ENCODE assay signal across 1 cellular context in the genomic region with DNA sequence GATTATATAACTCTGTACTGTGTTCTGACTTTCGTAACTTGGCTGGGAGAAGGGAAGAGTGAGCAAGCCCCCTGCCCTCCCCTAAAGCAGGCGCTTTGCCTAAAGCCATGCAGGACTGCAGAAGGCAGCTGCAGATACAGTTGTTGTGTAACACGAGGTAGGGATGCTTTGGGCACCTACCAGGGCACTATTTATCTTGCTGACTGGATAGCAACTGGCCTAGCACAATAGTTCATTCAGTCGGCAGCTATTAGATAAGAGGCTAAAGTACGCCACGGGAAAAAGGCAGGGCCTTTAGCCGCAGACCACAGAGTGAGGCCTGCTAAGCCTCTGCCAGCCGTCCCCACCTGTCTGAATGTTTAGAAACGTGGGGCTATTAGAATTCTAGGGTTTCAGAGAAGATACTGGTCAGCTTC.
TF ChIP-seq lines count a peak whose summit lies in the region.

No MANE protein-coding gene starts in this region.

TF ChIP-seq in HepG2, 621 proteins besides CTCF, POLR2A, EP300 and RAD21 (continued from another document and continues in another):
- TF ChIP-seq, protein P1, sequence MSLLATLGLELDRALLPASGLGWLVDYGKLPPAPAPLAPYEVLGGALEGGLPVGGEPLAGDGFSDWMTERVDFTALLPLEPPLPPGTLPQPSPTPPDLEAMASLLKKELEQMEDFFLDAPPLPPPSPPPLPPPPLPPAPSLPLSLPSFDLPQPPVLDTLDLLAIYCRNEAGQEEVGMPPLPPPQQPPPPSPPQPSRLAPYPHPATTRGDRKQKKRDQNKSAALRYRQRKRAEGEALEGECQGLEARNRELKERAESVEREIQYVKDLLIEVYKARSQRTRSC (CRISPR knock-in tag; IDR thresholded peaks at IDR 0.05; ENCODE audit: low read depth): no peak
- TF ChIP-seq, protein P2, sequence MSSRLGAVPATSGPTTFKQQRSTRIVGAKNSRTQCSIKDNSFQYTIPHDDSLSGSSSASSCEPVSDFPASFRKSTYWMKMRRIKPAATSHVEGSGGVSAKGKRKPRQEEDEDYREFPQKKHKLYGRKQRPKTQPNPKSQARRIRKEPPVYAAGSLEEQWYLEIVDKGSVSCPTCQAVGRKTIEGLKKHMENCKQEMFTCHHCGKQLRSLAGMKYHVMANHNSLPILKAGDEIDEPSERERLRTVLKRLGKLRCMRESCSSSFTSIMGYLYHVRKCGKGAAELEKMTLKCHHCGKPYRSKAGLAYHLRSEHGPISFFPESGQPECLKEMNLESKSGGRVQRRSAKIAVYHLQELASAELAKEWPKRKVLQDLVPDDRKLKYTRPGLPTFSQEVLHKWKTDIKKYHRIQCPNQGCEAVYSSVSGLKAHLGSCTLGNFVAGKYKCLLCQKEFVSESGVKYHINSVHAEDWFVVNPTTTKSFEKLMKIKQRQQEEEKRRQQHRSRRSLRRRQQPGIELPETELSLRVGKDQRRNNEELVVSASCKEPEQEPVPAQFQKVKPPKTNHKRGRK (CRISPR knock-in tag; IDR thresholded peaks at IDR 0.05): no peak
- TF ChIP-seq, protein P3, sequence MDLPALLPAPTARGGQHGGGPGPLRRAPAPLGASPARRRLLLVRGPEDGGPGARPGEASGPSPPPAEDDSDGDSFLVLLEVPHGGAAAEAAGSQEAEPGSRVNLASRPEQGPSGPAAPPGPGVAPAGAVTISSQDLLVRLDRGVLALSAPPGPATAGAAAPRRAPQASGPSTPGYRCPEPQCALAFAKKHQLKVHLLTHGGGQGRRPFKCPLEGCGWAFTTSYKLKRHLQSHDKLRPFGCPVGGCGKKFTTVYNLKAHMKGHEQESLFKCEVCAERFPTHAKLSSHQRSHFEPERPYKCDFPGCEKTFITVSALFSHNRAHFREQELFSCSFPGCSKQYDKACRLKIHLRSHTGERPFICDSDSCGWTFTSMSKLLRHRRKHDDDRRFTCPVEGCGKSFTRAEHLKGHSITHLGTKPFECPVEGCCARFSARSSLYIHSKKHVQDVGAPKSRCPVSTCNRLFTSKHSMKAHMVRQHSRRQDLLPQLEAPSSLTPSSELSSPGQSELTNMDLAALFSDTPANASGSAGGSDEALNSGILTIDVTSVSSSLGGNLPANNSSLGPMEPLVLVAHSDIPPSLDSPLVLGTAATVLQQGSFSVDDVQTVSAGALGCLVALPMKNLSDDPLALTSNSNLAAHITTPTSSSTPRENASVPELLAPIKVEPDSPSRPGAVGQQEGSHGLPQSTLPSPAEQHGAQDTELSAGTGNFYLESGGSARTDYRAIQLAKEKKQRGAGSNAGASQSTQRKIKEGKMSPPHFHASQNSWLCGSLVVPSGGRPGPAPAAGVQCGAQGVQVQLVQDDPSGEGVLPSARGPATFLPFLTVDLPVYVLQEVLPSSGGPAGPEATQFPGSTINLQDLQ (CRISPR knock-in tag; IDR thresholded peaks at IDR 0.05): no peak
- TF ChIP-seq JUN (CRISPR knock-in tag; IDR thresholded peaks at IDR 0.05): no peak
- TF ChIP-seq, protein P4, sequence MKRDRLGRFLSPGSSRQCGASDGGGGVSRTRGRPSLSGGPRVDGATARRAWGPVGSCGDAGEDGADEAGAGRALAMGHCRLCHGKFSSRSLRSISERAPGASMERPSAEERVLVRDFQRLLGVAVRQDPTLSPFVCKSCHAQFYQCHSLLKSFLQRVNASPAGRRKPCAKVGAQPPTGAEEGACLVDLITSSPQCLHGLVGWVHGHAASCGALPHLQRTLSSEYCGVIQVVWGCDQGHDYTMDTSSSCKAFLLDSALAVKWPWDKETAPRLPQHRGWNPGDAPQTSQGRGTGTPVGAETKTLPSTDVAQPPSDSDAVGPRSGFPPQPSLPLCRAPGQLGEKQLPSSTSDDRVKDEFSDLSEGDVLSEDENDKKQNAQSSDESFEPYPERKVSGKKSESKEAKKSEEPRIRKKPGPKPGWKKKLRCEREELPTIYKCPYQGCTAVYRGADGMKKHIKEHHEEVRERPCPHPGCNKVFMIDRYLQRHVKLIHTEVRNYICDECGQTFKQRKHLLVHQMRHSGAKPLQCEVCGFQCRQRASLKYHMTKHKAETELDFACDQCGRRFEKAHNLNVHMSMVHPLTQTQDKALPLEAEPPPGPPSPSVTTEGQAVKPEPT (CRISPR knock-in tag; IDR thresholded peaks at IDR 0.05; ENCODE audit: low read depth): no peak
- no peak for TF ChIP-seq SP1 (IDR thresholded peaks at IDR 0.05)
- TF ChIP-seq SP1 (CRISPR knock-in tag; IDR thresholded peaks at IDR 0.05): no peak
- no peak for TF ChIP-seq HES4 (CRISPR knock-in tag; IDR thresholded peaks at IDR 0.05; ENCODE audit: borderline replicate concordance)
- TF ChIP-seq, protein P5, sequence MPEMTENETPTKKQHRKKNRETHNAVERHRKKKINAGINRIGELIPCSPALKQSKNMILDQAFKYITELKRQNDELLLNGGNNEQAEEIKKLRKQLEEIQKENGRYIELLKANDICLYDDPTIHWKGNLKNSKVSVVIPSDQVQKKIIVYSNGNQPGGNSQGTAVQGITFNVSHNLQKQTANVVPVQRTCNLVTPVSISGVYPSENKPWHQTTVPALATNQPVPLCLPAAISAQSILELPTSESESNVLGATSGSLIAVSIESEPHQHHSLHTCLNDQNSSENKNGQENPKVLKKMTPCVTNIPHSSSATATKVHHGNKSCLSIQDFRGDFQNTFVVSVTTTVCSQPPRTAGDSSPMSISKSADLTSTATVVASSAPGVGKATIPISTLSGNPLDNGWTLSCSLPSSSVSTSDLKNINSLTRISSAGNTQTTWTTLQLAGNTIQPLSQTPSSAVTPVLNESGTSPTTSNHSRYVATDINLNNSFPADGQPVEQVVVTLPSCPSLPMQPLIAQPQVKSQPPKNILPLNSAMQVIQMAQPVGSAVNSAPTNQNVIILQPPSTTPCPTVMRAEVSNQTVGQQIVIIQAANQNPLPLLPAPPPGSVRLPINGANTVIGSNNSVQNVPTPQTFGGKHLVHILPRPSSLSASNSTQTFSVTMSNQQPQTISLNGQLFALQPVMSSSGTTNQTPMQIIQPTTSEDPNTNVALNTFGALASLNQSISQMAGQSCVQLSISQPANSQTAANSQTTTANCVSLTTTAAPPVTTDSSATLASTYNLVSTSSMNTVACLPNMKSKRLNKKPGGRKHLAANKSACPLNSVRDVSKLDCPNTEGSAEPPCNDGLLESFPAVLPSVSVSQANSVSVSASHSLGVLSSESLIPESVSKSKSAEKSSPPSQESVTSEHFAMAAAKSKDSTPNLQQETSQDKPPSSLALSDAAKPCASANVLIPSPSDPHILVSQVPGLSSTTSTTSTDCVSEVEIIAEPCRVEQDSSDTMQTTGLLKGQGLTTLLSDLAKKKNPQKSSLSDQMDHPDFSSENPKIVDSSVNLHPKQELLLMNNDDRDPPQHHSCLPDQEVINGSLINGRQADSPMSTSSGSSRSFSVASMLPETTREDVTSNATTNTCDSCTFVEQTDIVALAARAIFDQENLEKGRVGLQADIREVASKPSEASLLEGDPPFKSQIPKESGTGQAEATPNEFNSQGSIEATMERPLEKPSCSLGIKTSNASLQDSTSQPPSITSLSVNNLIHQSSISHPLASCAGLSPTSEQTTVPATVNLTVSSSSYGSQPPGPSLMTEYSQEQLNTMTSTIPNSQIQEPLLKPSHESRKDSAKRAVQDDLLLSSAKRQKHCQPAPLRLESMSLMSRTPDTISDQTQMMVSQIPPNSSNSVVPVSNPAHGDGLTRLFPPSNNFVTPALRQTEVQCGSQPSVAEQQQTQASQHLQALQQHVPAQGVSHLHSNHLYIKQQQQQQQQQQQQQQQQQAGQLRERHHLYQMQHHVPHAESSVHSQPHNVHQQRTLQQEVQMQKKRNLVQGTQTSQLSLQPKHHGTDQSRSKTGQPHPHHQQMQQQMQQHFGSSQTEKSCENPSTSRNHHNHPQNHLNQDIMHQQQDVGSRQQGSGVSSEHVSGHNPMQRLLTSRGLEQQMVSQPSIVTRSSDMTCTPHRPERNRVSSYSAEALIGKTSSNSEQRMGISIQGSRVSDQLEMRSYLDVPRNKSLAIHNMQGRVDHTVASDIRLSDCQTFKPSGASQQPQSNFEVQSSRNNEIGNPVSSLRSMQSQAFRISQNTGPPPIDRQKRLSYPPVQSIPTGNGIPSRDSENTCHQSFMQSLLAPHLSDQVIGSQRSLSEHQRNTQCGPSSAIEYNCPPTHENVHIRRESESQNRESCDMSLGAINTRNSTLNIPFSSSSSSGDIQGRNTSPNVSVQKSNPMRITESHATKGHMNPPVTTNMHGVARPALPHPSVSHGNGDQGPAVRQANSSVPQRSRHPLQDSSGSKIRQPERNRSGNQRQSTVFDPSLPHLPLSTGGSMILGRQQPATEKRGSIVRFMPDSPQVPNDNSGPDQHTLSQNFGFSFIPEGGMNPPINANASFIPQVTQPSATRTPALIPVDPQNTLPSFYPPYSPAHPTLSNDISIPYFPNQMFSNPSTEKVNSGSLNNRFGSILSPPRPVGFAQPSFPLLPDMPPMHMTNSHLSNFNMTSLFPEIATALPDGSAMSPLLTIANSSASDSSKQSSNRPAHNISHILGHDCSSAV (CRISPR knock-in tag; IDR thresholded peaks at IDR 0.05; ENCODE audit: borderline replicate concordance): no peak
- no peak for TF ChIP-seq ZNF569 (CRISPR knock-in tag; IDR thresholded peaks at IDR 0.05; ENCODE audit: borderline replicate concordance)
- TF ChIP-seq FOSL1 (CRISPR knock-in tag; IDR thresholded peaks at IDR 0.05; ENCODE audit: borderline replicate concordance): no peak
- TF ChIP-seq HNRNPL (IDR thresholded peaks at IDR 0.05; ENCODE audit: low read depth, low read length): no peak
- TF ChIP-seq JDP2 (CRISPR knock-in tag; IDR thresholded peaks at IDR 0.05; ENCODE audit: borderline replicate concordance): no peak
- TF ChIP-seq MTF1 (CRISPR knock-in tag; IDR thresholded peaks at IDR 0.05): no peak
- TF ChIP-seq, protein P6, sequence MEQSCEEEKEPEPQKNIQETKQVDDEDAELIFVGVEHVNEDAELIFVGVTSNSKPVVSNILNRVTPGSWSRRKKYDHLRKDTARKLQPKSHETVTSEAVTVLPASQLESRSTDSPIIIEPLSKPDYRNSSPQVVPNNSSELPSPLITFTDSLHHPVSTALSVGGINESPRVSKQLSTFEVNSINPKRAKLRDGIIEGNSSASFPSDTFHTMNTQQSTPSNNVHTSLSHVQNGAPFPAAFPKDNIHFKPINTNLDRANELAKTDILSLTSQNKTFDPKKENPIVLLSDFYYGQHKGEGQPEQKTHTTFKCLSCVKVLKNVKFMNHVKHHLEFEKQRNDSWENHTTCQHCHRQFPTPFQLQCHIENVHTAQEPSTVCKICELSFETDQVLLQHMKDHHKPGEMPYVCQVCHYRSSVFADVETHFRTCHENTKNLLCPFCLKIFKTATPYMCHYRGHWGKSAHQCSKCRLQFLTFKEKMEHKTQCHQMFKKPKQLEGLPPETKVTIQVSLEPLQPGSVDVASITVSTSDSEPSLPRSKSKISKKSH (CRISPR knock-in tag; IDR thresholded peaks at IDR 0.05; ENCODE audit: borderline replicate concordance): no peak
- TF ChIP-seq ZFY (CRISPR knock-in tag; IDR thresholded peaks at IDR 0.05): peak; percentile 85
- TF ChIP-seq ZNF225 (CRISPR knock-in tag; IDR thresholded peaks at IDR 0.05): no peak
- no peak for TF ChIP-seq FIP1L1 (IDR thresholded peaks at IDR 0.05; ENCODE audit: borderline replicate concordance, insufficient read depth, low read depth, low read length)
- TF ChIP-seq ZBTB8A (CRISPR knock-in tag; IDR thresholded peaks at IDR 0.05; ENCODE audit: borderline replicate concordance, low read depth): no peak
- TF ChIP-seq GLI4 (CRISPR knock-in tag; IDR thresholded peaks at IDR 0.05; ENCODE audit: borderline replicate concordance): no peak
- no peak; the same call in 1 of the 2 replicates for TF ChIP-seq ZSCAN21 (CRISPR knock-in tag; IDR thresholded peaks at IDR 0.05; ENCODE audit: borderline replicate concordance)
- no peak for TF ChIP-seq TCF7L2 (IDR thresholded peaks at IDR 0.05; ENCODE audit: low read depth, low read length)
- TF ChIP-seq, protein P7, sequence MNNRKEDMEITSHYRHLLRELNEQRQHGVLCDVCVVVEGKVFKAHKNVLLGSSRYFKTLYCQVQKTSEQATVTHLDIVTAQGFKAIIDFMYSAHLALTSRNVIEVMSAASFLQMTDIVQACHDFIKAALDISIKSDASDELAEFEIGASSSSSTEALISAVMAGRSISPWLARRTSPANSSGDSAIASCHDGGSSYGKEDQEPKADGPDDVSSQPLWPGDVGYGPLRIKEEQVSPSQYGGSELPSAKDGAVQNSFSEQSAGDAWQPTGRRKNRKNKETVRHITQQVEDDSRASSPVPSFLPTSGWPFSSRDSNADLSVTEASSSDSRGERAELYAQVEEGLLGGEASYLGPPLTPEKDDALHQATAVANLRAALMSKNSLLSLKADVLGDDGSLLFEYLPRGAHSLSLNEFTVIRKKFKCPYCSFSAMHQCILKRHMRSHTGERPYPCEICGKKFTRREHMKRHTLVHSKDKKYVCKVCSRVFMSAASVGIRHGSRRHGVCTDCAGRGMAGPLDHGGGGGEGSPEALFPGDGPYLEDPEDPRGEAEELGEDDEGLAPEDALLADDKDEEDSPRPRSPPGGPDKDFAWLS (CRISPR knock-in tag; IDR thresholded peaks at IDR 0.05; ENCODE audit: borderline replicate concordance): no peak
- TF ChIP-seq, protein P8, sequence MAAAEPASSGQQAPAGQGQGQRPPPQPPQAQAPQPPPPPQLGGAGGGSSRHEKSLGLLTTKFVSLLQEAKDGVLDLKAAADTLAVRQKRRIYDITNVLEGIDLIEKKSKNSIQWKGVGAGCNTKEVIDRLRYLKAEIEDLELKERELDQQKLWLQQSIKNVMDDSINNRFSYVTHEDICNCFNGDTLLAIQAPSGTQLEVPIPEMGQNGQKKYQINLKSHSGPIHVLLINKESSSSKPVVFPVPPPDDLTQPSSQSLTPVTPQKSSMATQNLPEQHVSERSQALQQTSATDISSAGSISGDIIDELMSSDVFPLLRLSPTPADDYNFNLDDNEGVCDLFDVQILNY (CRISPR knock-in tag; conservative IDR thresholded peaks at IDR 0.05): no peak
- TF ChIP-seq ESRRA (CRISPR knock-in tag; IDR thresholded peaks at IDR 0.05; ENCODE audit: low read depth): no peak
- TF ChIP-seq PHF21A (CRISPR knock-in tag; IDR thresholded peaks at IDR 0.05): peak; percentile 99
- TF ChIP-seq KMT2A (CRISPR knock-in tag; IDR thresholded peaks at IDR 0.05): peak; percentile 58; the same call in 1 of the 2 replicates
- TF ChIP-seq, protein P9, sequence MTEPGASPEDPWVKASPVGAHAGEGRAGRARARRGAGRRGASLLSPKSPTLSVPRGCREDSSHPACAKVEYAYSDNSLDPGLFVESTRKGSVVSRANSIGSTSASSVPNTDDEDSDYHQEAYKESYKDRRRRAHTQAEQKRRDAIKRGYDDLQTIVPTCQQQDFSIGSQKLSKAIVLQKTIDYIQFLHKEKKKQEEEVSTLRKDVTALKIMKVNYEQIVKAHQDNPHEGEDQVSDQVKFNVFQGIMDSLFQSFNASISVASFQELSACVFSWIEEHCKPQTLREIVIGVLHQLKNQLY (CRISPR knock-in tag; IDR thresholded peaks at IDR 0.05): peak; percentile 61; the same call in 1 of the 2 replicates
- TF ChIP-seq KDM3A (CRISPR knock-in tag; IDR thresholded peaks at IDR 0.05; ENCODE audit: low read depth): no peak
- no peak for TF ChIP-seq ZSCAN31 (CRISPR knock-in tag; IDR thresholded peaks at IDR 0.05; ENCODE audit: low read depth)
- TF ChIP-seq, protein P10, sequence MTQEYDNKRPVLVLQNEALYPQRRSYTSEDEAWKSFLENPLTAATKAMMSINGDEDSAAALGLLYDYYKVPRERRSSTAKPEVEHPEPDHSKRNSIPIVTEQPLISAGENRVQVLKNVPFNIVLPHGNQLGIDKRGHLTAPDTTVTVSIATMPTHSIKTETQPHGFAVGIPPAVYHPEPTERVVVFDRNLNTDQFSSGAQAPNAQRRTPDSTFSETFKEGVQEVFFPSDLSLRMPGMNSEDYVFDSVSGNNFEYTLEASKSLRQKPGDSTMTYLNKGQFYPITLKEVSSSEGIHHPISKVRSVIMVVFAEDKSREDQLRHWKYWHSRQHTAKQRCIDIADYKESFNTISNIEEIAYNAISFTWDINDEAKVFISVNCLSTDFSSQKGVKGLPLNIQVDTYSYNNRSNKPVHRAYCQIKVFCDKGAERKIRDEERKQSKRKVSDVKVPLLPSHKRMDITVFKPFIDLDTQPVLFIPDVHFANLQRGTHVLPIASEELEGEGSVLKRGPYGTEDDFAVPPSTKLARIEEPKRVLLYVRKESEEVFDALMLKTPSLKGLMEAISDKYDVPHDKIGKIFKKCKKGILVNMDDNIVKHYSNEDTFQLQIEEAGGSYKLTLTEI (CRISPR knock-in tag; conservative IDR thresholded peaks at IDR 0.05): no peak
- TF ChIP-seq ZNF790 (CRISPR knock-in tag; IDR thresholded peaks at IDR 0.05; ENCODE audit: borderline replicate concordance): no peak
- TF ChIP-seq ZNF124 (CRISPR knock-in tag; IDR thresholded peaks at IDR 0.05): peak; percentile 69; the same call in 1 of the 2 replicates
